In the genomic region with DNA sequence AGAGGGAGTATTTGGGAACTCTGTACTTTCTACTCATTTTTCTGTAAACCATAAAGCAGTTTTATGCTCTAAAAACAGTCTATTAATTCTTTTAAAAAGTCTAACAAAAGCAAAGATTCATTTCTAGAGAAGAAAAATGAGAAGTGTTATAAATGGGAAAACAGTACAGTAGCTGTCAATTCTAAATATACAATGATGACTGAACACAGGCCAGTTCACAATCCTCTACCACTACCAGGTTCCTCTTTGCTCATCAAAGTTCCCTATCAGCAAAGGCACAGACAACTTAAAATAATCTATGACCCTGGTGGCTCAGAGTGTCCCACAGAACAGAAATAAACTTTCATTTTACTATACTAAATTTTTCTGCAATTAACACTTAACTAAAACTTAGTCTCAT, we compare ENCODE assay signal across 8 cellular contexts. TPM values are rescaled to one million over a fixed set of nuclear protein-coding genes. Genes with fewer than 3 reads are reported as not detected.
A peak's percentile ranks its signal among the peaks of the same experiment; 100 is the strongest.
DNase-seq lines count a peak whose midpoint lies in the region; ATAC-seq and TF ChIP-seq lines count a peak whose summit lies in the region.

No MANE protein-coding gene starts in this region.

- BruUV-seq in Calu3 (replicated peaks; lab: Mats Ljungman, UMichigan), result no TSS peak

- POLR2A ChIA-PET in HEK293T (lab: Yijun Ruan, JAX), result no interaction called here

- CTCF ChIA-PET in Calu3 (lab: Charles Lee) (interaction anchor here (0.6 to 0.7 kb wide), 2 partner anchors 155 to 187 kb away, joined by 3 to 4 read pairs; no protein-coding TSS in a partner anchor), HEK293T (lab: Yijun Ruan, JAX) (no interaction called here)

- intact Hi-C loops in Calu3 (cut with micrococcal nuclease; ENCODE audit: unreplicated experiment), result loop anchor here (1.0 kb wide), 1 partner anchor 12 kb away; a partner anchor contains a TSS

- TF ChIP-seq POLR2A in NB4 (IDR thresholded peaks at IDR 0.05; ENCODE audit: extremely low read depth, insufficient read length), result no peak

- H3K4me3 Mint-ChIP-seq in Calu3 (ENCODE audit: low read depth, unreplicated experiment), result no peak overlapping the region
- H3K4me3 Mint-ChIP-seq in endothelial cell (ENCODE audit: unreplicated experiment), result no peak overlapping the region

- H3K27ac Mint-ChIP-seq in Calu3 (ENCODE audit: unreplicated experiment) (peak overlapping the region; percentile 3), endothelial cell (ENCODE audit: unreplicated experiment) (no peak overlapping the region)

- H3K4me3 ChIP-seq in NB4 (ENCODE audit: low read depth, low read length), result no peak overlapping the region

- H3K9me3 Mint-ChIP-seq in Calu3 (ENCODE audit: low read depth, unreplicated experiment) (no peaks in the 10 kb centered on the region), endothelial cell (ENCODE audit: unreplicated experiment) (no peaks in the 10 kb centered on the region)

- DNase-seq in Calu3, result no peak
- peak; percentile 35 for DNase-seq in NB4 (ENCODE audit: low read depth)
- DNase-seq in germinal center (ENCODE audit: low spot score), result peak; percentile 41
- DNase-seq in mesenteric fat pad (ENCODE audit: low spot score), result no peak
- no peak for DNase-seq in HuH-7 (ENCODE audit: low spot score)
- DNase-seq in HEK293T (ENCODE audit: extremely low spot score), result no peak
- DNase-seq in endothelial cell (ENCODE audit: low spot score), result no peak

- no peaks in the 10 kb centered on the region for H3K27me3 Mint-ChIP-seq in Calu3 (ENCODE audit: unreplicated experiment)
- no peaks in the 10 kb centered on the region for H3K27me3 Mint-ChIP-seq in endothelial cell (ENCODE audit: unreplicated experiment)

- ATAC-seq in GM21529 (IDR thresholded peaks at IDR 0.05; ENCODE audit: unreplicated experiment), result peak; percentile 89

- H3K36me3 Mint-ChIP-seq in Calu3 (ENCODE audit: insufficient read depth, unreplicated experiment) (peaks cover 73% of the 10 kb centered on the region), endothelial cell (ENCODE audit: low read depth, unreplicated experiment) (peaks cover 12% of the 10 kb centered on the region)

- H3K4me1 Mint-ChIP-seq in Calu3 (ENCODE audit: low read depth, unreplicated experiment) (peaks cover 24% of the 10 kb centered on the region), endothelial cell (ENCODE audit: unreplicated experiment) (no peaks in the 10 kb centered on the region)

- TF ChIP-seq CTCF in Calu3 (IDR thresholded peaks at IDR 0.05; ENCODE audit: unreplicated experiment) (no peak), NB4 (IDR thresholded peaks at IDR 0.05; ENCODE audit: low read depth, low read length) (no peak), endothelial cell (IDR thresholded peaks at IDR 0.05; ENCODE audit: unreplicated experiment) (no peak)

TF ChIP-seq in HEK293T, 16 proteins besides CTCF, POLR2A, EP300 and RAD21:
- TF ChIP-seq BHLHE40 (IDR thresholded peaks at IDR 0.05; ENCODE audit: borderline replicate concordance) (no peak), TARDBP (IDR thresholded peaks at IDR 0.05) (no peak), ARNT (IDR thresholded peaks at IDR 0.05) (no peak), FOXM1 (IDR thresholded peaks at IDR 0.05; ENCODE audit: borderline replicate concordance) (no peak), FOXK2 (IDR thresholded peaks at IDR 0.05) (no peak), ELF4 (IDR thresholded peaks at IDR 0.05) (no peak)
- TF ChIP-seq, protein P1, sequence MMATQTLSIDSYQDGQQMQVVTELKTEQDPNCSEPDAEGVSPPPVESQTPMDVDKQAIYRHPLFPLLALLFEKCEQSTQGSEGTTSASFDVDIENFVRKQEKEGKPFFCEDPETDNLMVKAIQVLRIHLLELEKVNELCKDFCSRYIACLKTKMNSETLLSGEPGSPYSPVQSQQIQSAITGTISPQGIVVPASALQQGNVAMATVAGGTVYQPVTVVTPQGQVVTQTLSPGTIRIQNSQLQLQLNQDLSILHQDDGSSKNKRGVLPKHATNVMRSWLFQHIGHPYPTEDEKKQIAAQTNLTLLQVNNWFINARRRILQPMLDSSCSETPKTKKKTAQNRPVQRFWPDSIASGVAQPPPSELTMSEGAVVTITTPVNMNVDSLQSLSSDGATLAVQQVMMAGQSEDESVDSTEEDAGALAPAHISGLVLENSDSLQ (IDR thresholded peaks at IDR 0.05), result no peak
TF ChIP-seq in HEK293T: peak in this region for 0.

RNA-seq across cellular contexts. Expression of a gene that starts 12.5 kb away (rescaled TPM):
- total RNA-seq in Calu3 (2022), result 55.0 and 56.3 TPM in 2 replicates
- total RNA-seq in mesenteric fat pad, result 31.6 TPM
- 23.4 TPM for total RNA-seq in endothelial cell (ENCODE audit: unreplicated experiment)

RNA-seq across cellular contexts. Expression of a gene that starts 29.3 kb away (rescaled TPM):
- total RNA-seq in Calu3 (2022), result 38.8 and 40.7 TPM in 2 replicates
- total RNA-seq in mesenteric fat pad, result 17.4 TPM
- total RNA-seq in endothelial cell (ENCODE audit: unreplicated experiment), result 38.8 TPM

Comparison
In these comparisons a context has a peak if more than half of its experiments do, and no peak if none do; other contexts are left out.
1. DNase-seq: peak in NB4 (single experiment) and germinal center (single experiment); none in Calu3 (single experiment), mesenteric fat pad (single experiment), HuH-7 (single experiment), HEK293T (single experiment) and endothelial cell (single experiment).